8 cellular contexts compared by ENCODE assay signal in the genomic region with DNA sequence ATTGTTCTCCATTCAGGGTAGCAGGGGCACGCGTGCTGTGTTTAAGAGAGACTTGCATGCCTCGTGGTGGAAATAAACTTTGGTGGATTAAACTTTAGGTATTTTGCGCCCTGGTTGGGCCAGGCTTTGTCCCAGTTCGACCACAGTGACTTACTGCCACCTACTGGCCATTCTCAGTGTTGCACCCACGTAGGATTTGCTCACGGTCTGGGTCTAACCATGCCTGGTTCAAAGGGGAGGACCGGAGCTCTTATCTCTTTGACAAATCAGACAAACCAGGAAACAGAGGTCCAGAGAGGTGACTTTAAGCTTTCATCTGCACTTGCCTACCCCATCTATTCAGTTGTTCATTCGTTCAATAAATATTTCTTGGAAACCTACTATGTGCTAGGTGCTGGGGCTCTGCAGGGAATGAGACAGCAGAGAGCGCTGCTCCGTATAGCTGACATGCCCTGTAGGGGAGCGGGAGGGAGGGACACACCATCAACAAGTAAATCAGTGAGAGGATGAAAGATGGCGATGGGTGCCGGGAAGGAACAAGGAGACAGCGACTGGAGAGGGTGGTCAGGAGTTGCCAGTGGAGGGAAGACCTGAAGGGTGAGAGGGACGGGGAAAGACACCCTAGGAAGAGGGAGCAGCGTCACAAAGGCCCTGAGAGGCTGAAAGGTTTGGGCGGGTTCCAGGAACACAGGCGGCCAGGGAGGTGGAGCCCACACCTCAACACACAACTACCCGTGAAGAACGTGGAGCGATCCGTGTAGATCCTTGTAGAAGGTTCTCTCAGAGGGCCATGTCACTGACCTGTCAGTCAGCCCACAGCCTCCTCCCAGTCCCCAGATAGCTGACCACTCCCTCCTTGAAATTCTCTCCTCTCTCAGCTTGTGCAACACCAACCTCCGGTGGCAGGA. TPM values are rescaled to one million over a fixed set of nuclear protein-coding genes. Genes with fewer than 3 reads are reported as not detected.
A peak's percentile ranks its signal among the peaks of the same experiment; 100 is the strongest.
DNase-seq lines count a peak whose midpoint lies in the region; ATAC-seq, FAIRE-seq and TF ChIP-seq lines count a peak whose summit lies in the region.

No MANE protein-coding gene starts in this region.

- H3K4me1 Mint-ChIP-seq in activated naive CD8-positive, alpha-beta T cell (ENCODE audit: low read depth) = peaks cover 10% of the 10 kb centered on the region
- peaks cover 12% of the 10 kb centered on the region for H3K4me1 Mint-ChIP-seq in type B pancreatic cell (ENCODE audit: unreplicated experiment)

- WGBS in SK-N-SH (ENCODE audit: low lambda C conversion rate) = 31% methylated on average over 22 of the region's 24 CpGs

- no peak overlapping the region for H3K9ac ChIP-seq in SK-N-SH

- FAIRE-seq in G401.6 (lab: Jason Lieb, UNC) = peak; percentile 91

- H3K27ac Mint-ChIP-seq in activated naive CD8-positive, alpha-beta T cell = no peak overlapping the region
- H3K27ac Mint-ChIP-seq in type B pancreatic cell = peak overlapping the region; percentile 92

- 0 out of 2 replicates have a peak overlapping the region, but pooled peaks have one; percentile 1 for H3K4me3 ChIP-seq in HEK293 (ENCODE audit: low read depth, low read length)
- peak overlapping the region; percentile 54 for H3K4me3 ChIP-seq in NB4 (ENCODE audit: low read depth, low read length)
- no peak overlapping the region; a peak in 1 of 4 replicates for H3K4me3 ChIP-seq in SK-N-SH (ENCODE audit: low read depth in 2 of 2, low read length in 1 of 2)

- peak overlapping the region; percentile 35 for H3K4me3 Mint-ChIP-seq in activated naive CD8-positive, alpha-beta T cell
- peak overlapping the region; percentile 84 for H3K4me3 Mint-ChIP-seq in type B pancreatic cell

- TF ChIP-seq EP300 in SK-N-SH (IDR thresholded peaks at IDR 0.05; ENCODE audit: borderline replicate concordance in 1 of 2, low read depth in 1 of 2, low read length in 1 of 2) = no peak; a peak in 1 of 4 replicates

- no peak overlapping the region for H3K27ac ChIP-seq in HEK293 (ENCODE audit: extremely low read depth, low read depth, low read length)
- no peak overlapping the region for H3K27ac ChIP-seq in SK-N-SH (ENCODE audit: low read depth in 2 of 2, low read length in 1 of 2)

- H4K20me1 ChIP-seq in SK-N-SH (ENCODE audit: insufficient read depth) = no peaks in the 10 kb centered on the region

- H3K9me3 Mint-ChIP-seq in activated naive CD8-positive, alpha-beta T cell (ENCODE audit: low read depth) = no peaks in the 10 kb centered on the region
- H3K9me3 Mint-ChIP-seq in type B pancreatic cell = no peaks in the 10 kb centered on the region

- CTCF ChIA-PET in HEK293 (lab: Yijun Ruan, JAX) (interaction anchor here (0.6 to 3.9 kb wide), 63 partner anchors 9 to 633 kb away, joined by 3 to 51 read pairs (median 4); no protein-coding TSS in a partner anchor), SK-N-SH (lab: Yijun Ruan, JAX) (interaction anchor here (0.5 to 5.6 kb wide), 85 partner anchors 9 to 767 kb away, joined by 3 to 74 read pairs (median 4); partner anchors contain the start of gene SERINC2)

- H3K27me3 ChIP-seq in SK-N-SH (ENCODE audit: insufficient read depth) = no peaks in the 10 kb centered on the region; the same call in 1 of the 2 replicates

- no peaks in the 10 kb centered on the region for H3K79me2 ChIP-seq in SK-N-SH (ENCODE audit: insufficient read depth)

- POLR2A ChIA-PET in HEK293 (lab: Yijun Ruan, JAX) (interaction anchor here (0.6 to 2.0 kb wide), 6 partner anchors 17 to 252 kb away, joined by 3 to 9 read pairs (median 4); partner anchors contain the start of genes SNRNP40 and ZCCHC17), SK-N-SH (lab: Yijun Ruan, JAX) (no interaction called here)

- H3K9me2 ChIP-seq in SK-N-SH = no peaks in the 10 kb centered on the region

- intact Hi-C loops in Right ventricle myocardium superior (cut with DNase I) = loop anchor here (5.0 to 10.0 kb wide), 2 partner anchors 154 to 367 kb away; no protein-coding TSS in a partner anchor

- H3K4me1 ChIP-seq in HEK293 (ENCODE audit: control insufficient read depth, insufficient read depth, low read length) = no peaks in the 10 kb centered on the region
- H3K4me1 ChIP-seq in SK-N-SH (ENCODE audit: control insufficient read depth in 1 of 2, insufficient read depth in 2 of 2, low read depth in 1 of 2, low read length in 1 of 2) = peaks cover 0 to 6% of the 10 kb centered on the region in 2 experiments; a peak in 2 of 4 replicates

- TF ChIP-seq POLR2A in NB4 (IDR thresholded peaks at IDR 0.05; ENCODE audit: extremely low read depth, insufficient read length) = no peak

- peak; percentile 97 for ATAC-seq in Right ventricle myocardium superior (ENCODE audit: poor library complexity)

- DNase-seq in NB4 (ENCODE audit: low read depth) (peak; percentile 93), SK-N-SH (peak; percentile 88), Right ventricle myocardium superior (peak; percentile 81), pons (ENCODE audit: low spot score) (peak; percentile 76), type B pancreatic cell (ENCODE audit: extremely low spot score, unreplicated experiment) (peak; percentile 91)

- H3K36me3 ChIP-seq in HEK293 (ENCODE audit: control insufficient read depth in 2 of 2, insufficient read depth in 1 of 2, low read length in 2 of 2) (no peaks in the 10 kb centered on the region), SK-N-SH (replicated peaks in 1 of 2; ENCODE audit: control insufficient read depth in 1 of 2, insufficient read depth in 2 of 2, low read length in 1 of 2) (no peaks in the 10 kb centered on the region)

- H3K36me3 Mint-ChIP-seq in activated naive CD8-positive, alpha-beta T cell = no peaks in the 10 kb centered on the region
- no peaks in the 10 kb centered on the region for H3K36me3 Mint-ChIP-seq in type B pancreatic cell

- no peaks in the 10 kb centered on the region for H3K9me3 ChIP-seq in HEK293 (ENCODE audit: control insufficient read depth, insufficient read depth, low read depth, low read length)
- no peaks in the 10 kb centered on the region for H3K9me3 ChIP-seq in SK-N-SH

- peaks cover 7% of the 10 kb centered on the region for H3F3A ChIP-seq in SK-N-SH (replicated peaks; ENCODE audit: insufficient read depth)

- no peak overlapping the region for H2AFZ ChIP-seq in SK-N-SH (ENCODE audit: low read depth)

- TF ChIP-seq CTCF in HEK293 (tag by site-specific recombination; IDR thresholded peaks at IDR 0.05) (peak; percentile 81), NB4 (IDR thresholded peaks at IDR 0.05; ENCODE audit: low read depth, low read length) (peak; percentile 69), SK-N-SH (IDR thresholded peaks at IDR 0.05) (peak; percentile 93), type B pancreatic cell (conservative IDR thresholded peaks at IDR 0.05) (peak; percentile 98)

- H3K27me3 Mint-ChIP-seq in activated naive CD8-positive, alpha-beta T cell = peaks cover 6% of the 10 kb centered on the region
- peaks cover 6% of the 10 kb centered on the region for H3K27me3 Mint-ChIP-seq in type B pancreatic cell

- TF ChIP-seq RAD21 in SK-N-SH (IDR thresholded peaks at IDR 0.05; ENCODE audit: low read length) = peak; percentile 97

- no peak overlapping the region for H3K4me2 ChIP-seq in SK-N-SH

TF ChIP-seq in HEK293, 187 proteins besides CTCF, POLR2A, EP300 and RAD21 (continues in another document):
- no peak for TF ChIP-seq ZNF132 (tag by site-specific recombination; IDR thresholded peaks at IDR 0.05; ENCODE audit: borderline replicate concordance)
- TF ChIP-seq ZNF843 (tag by site-specific recombination; IDR thresholded peaks at IDR 0.05) = 0 out of 2 replicates have a peak, but pooled peaks have one; percentile 9
- no peak for TF ChIP-seq ZNF48 (tag by site-specific recombination; IDR thresholded peaks at IDR 0.05)
- TF ChIP-seq ZSCAN23 (tag by site-specific recombination; IDR thresholded peaks at IDR 0.05) = no peak; the same call in 1 of the 2 replicates
- TF ChIP-seq ZNF837 (tag by site-specific recombination; IDR thresholded peaks at IDR 0.05) = no peak
- TF ChIP-seq SP2 (tag by site-specific recombination; IDR thresholded peaks at IDR 0.05) = peak; percentile 39; the same call in 1 of the 2 replicates

TF ChIP-seq in SK-N-SH, 30 proteins besides CTCF, POLR2A, EP300 and RAD21:
- no peak for TF ChIP-seq FOSL2 (IDR thresholded peaks at IDR 0.05; ENCODE audit: borderline replicate concordance, low read depth)
- peak; percentile 33; the same call in 1 of the 2 replicates for TF ChIP-seq RCOR1 (IDR thresholded peaks at IDR 0.05; ENCODE audit: low read length)
- TF ChIP-seq SMC3 (IDR thresholded peaks at IDR 0.05; ENCODE audit: low read depth, low read length) = peak; percentile 89
- TF ChIP-seq MXI1 (IDR thresholded peaks at IDR 0.05; ENCODE audit: low read depth, low read length) = peak; percentile 62
- peak; percentile 60; the same call in 1 of the 2 replicates for TF ChIP-seq GATA2 (CRISPR knock-in tag; IDR thresholded peaks at IDR 0.05)
TF ChIP-seq in SK-N-SH: peak in this region for 4.

RNA-seq across cellular contexts. Expression of gene TINAGL1, which starts 27.2 kb away (rescaled TPM):
- polyA plus RNA-seq in SK-N-SH (2012; rRNA removed) = 0.23 TPM in 1 of 2 replicates, not detected in the other
- 0.01 and 0.03 TPM in 2 replicates for polyA plus RNA-seq in SK-N-SH (2012; cell fraction: cytosol; rRNA removed)
- 0.07 and 0.10 TPM in 2 replicates for polyA plus RNA-seq in SK-N-SH (2012; cell fraction: nucleus; rRNA removed)
- total RNA-seq in Right ventricle myocardium superior = 268 TPM
- total RNA-seq in type B pancreatic cell (ENCODE audit: low replicate concordance) = 27.2 and 30.0 TPM in 2 replicates

Comparison
In these comparisons a context has a peak if more than half of its experiments do, and no peak if none do; other contexts are left out.
1. H3K4me3 ChIP-seq: peak in HEK293 (single experiment) and NB4 (single experiment); none in SK-N-SH (0 of 2).
2. Peak in every context shown above with its lines, with median percentiles within 50 percentile points of each other: CTCF ChIP-seq and DNase-seq.